ENCODE assay signal across 25 cellular contexts in the genomic region with DNA sequence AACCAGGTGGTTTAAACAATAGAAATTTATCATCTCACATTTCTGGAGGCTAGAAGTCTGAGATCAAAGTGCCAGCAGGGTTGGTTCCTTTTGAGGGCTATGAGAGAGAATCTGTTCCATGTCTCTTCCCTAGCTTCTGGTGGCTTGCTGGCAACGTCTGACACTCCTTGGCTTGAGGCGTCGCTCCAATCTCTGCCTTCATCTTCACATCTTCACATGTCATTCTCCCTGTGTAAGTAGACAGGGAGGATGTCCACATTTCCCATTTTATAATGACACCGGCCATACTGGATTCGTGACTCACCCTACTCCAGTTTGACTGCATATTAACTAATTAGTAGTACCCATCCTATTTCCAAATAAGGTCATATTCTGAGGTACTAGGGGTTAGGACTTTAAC.
"Had no signal": no experiment of that assay in that cellular context is flagged by ENCODE, and none has a peak within 500 bp of the region (broad histone marks: within the 10 kb centered on the region; RNA-seq: fewer than 3 reads in every experiment).

No MANE protein-coding gene starts in this region.

- H3K79me2 ChIP-seq: hepatocyte had no signal

- H2AFZ ChIP-seq: hepatocyte had no signal

- H3K27ac Mint-ChIP-seq: activated CD4-positive, alpha-beta T cell treated with anti-CD3 and anti-CD28 coated beads for 36 hours; activated naive CD4-positive, alpha-beta T cell treated with anti-CD3 and anti-CD28 coated beads, Interleukin-2, amount 50 U/mL, for 72 hours; activated T-cell treated with anti-CD3 and anti-CD28 coated beads, Interleukin-2, amount 50 U/mL, for 72 hours; brain; endodermal cell; WTC11 had no signal

- FAIRE-seq: kidney had no signal

- H3K4me3 ChIP-seq: adrenal gland, gastroesophageal sphincter, hepatocyte, right lobe of liver, testis, transverse colon, uterus had no signal

- H3K27ac ChIP-seq: adrenal gland, gastroesophageal sphincter, hepatocyte, right lobe of liver, testis, transverse colon, uterus had no signal

- H3K4me1 ChIP-seq: adrenal gland, right lobe of liver, testis, transverse colon, uterus had no signal

- DNase-seq: activated CD4-positive, alpha-beta T cell treated with anti-CD3 and anti-CD28 coated beads for 36 hours; activated naive CD4-positive, alpha-beta T cell; activated T-cell treated with anti-CD3 and anti-CD28 coated beads for 4 hours; activated T-cell treated with anti-CD3 and anti-CD28 coated beads, Interleukin-2, amount 50 U/mL, for 72 hours; adrenal gland; aorta; cortex of kidney; kidney; left colon; midbrain; naive thymus-derived CD8-positive, alpha-beta T cell; right lobe of liver; stimulated activated CD4-positive, alpha-beta T cell treated with anti-CD3 and anti-CD28 coated beads, Interleukin-2, amount 100 ng/mL, for 48 hours; stimulated activated naive CD8-positive, alpha-beta T cell treated with anti-CD3 and anti-CD28 coated beads, Interleukin-15, Interleukin-2, amounts not matched to agents 100 U/mL and 50 U/mL, for 24 hours; T-helper 2 cell; testis; transverse colon; uterus had no signal

- H3K4me2 ChIP-seq: hepatocyte had no signal

- H3K27me3 Mint-ChIP-seq: activated CD4-positive, alpha-beta T cell treated with anti-CD3 and anti-CD28 coated beads for 36 hours; naive thymus-derived CD8-positive, alpha-beta T cell had no signal

- H3K27me3 ChIP-seq: adrenal gland, gastroesophageal sphincter, hepatocyte, right lobe of liver, testis, transverse colon, uterus had no signal

- H3K36me3 ChIP-seq: adrenal gland, gastroesophageal sphincter, right lobe of liver, transverse colon, uterus had no signal

- ATAC-seq: activated CD4-positive, alpha-beta T cell treated with anti-CD3 and anti-CD28 coated beads for 36 hours; activated naive CD4-positive, alpha-beta T cell treated with anti-CD3 and anti-CD28 coated beads, Interleukin-2, amount 50 U/mL, for 72 hours; activated T-cell treated with anti-CD3 and anti-CD28 coated beads, Interleukin-2, amount 50 U/mL, for 72 hours; gastroesophageal sphincter; left colon; naive thymus-derived CD8-positive, alpha-beta T cell; right lobe of liver; SK-N-SH treated with all-trans-retinoic acid at 6 μM for 48 hours; stimulated activated naive CD8-positive, alpha-beta T cell treated with anti-CD3 and anti-CD28 coated beads, Interleukin-15, Interleukin-2, amounts not matched to agents 100 U/mL and 50 U/mL, for 24 hours; WTC11 had no signal

- H3K4me3 Mint-ChIP-seq: activated CD4-positive, alpha-beta T cell treated with anti-CD3 and anti-CD28 coated beads for 36 hours; activated T-cell treated with anti-CD3 and anti-CD28 coated beads, Interleukin-2, amount 50 U/mL, for 72 hours; brain; endodermal cell; naive thymus-derived CD8-positive, alpha-beta T cell; WTC11 had no signal

- H3K9me3 ChIP-seq: adrenal gland, gastroesophageal sphincter, right lobe of liver, testis, transverse colon, uterus had no signal
